11 cellular contexts compared by ENCODE assay signal in genomic region chr2:54586062-54586982, GRCh38.
A peak's percentile ranks its signal among the peaks of the same experiment; 100 is the strongest.
DNase-seq lines count a peak whose midpoint lies in the region; ATAC-seq, FAIRE-seq and TF ChIP-seq lines count a peak whose summit lies in the region.
"Had no signal": no experiment of that assay in that cellular context is flagged by ENCODE, and none has a peak within 500 bp of the region (broad histone marks: within the 10 kb centered on the region; RNA-seq: fewer than 3 reads in every experiment).

No MANE protein-coding gene starts in this region.

- BruUV-seq in HepG2 (replicated peaks; lab: Mats Ljungman, UMichigan) = no TSS peak

- H3K27ac ChIP-seq in heart left ventricle = peak overlapping the region in 10 of 12 donors; percentile 4 to 78 (median 44)
- H3K27ac ChIP-seq in right atrium auricular region = no peak overlapping the region
- H3K27ac ChIP-seq in HepG2 (ENCODE audit: extremely low read length, insufficient read depth, low read length) = no peak overlapping the region
- peak overlapping the region; percentile 15 for H3K27ac ChIP-seq in vagina

- TF ChIP-seq POLR2A in heart left ventricle (IDR thresholded peaks at IDR 0.05) (no peak), HepG2 (IDR thresholded peaks at IDR 0.05; ENCODE audit: insufficient read depth in 1 of 2, low read depth in 2 of 2, low read length in 2 of 2) (no peak), vagina (IDR thresholded peaks at IDR 0.05) (no peak)

- H3K27me3 ChIP-seq in heart left ventricle = no peaks in the 10 kb centered on the region
- no peaks in the 10 kb centered on the region for H3K27me3 ChIP-seq in right atrium auricular region
- H3K27me3 ChIP-seq in HepG2 (ENCODE audit: control insufficient read depth in 1 of 2, insufficient read depth in 2 of 2, low read length in 2 of 2) = no peaks in the 10 kb centered on the region
- no peaks in the 10 kb centered on the region for H3K27me3 ChIP-seq in vagina
- H3K27me3 ChIP-seq: breast epithelium had no signal

- no peak overlapping the region for H2AFZ ChIP-seq in HepG2 (ENCODE audit: low read length)

- intact Hi-C loops in heart left ventricle (cut with DNase I) = loop anchor here in 2 of 10 donors (10.0 kb wide), 1 partner anchor 48 kb away; no protein-coding TSS in a partner anchor
- intact Hi-C loops in HepG2 (cut with micrococcal nuclease; ENCODE audit: unreplicated experiment) = no loop called here
- intact Hi-C loops in vagina (cut with DNase I) = no loop called here

- peaks cover 7% of the 10 kb centered on the region for H3K36me3 Mint-ChIP-seq in activated naive CD8-positive, alpha-beta T cell treated with anti-CD3 and anti-CD28 coated beads for 36 hours

- POLR2A ChIA-PET in HepG2 (lab: Yijun Ruan, JAX) = interaction anchor here (1.1 to 2.4 kb wide), 2 partner anchors 15 to 29 kb away, joined by 3 to 13 read pairs; no protein-coding TSS in a partner anchor

- peaks cover 86% of the 10 kb centered on the region for H3K4me1 Mint-ChIP-seq in activated naive CD8-positive, alpha-beta T cell treated with anti-CD3 and anti-CD28 coated beads for 36 hours

- H3K27ac Mint-ChIP-seq in activated naive CD8-positive, alpha-beta T cell treated with anti-CD3 and anti-CD28 coated beads for 36 hours = peak overlapping the region; percentile 90

- peak overlapping the region; percentile 72 for H3K4me3 Mint-ChIP-seq in activated naive CD8-positive, alpha-beta T cell treated with anti-CD3 and anti-CD28 coated beads for 36 hours

- no peak for FAIRE-seq in HepG2 (lab: Jason Lieb, UNC)

- H3K4me1 ChIP-seq in heart left ventricle (peaks cover 16 to 100% (median 97%) of the 10 kb centered on the region in 12 donors), right atrium auricular region (peaks cover 0 to 83% of the 10 kb centered on the region in 2 donors), HepG2 (ENCODE audit: insufficient read depth, low read length) (peaks cover 100% of the 10 kb centered on the region), vagina (peaks cover 94% of the 10 kb centered on the region)

- DNase-seq in heart left ventricle (no peak), right atrium auricular region (ENCODE audit: low spot score) (no peak), HepG2 (ENCODE audit: low spot score) (no peak), vagina (ENCODE audit: extremely low spot score in 2 of 2) (no peak), hepatic stellate cell (ENCODE audit: low spot score) (no peak), activated gamma-delta T cell (lab: John Stamatoyannopoulos, UW) (no peak), GOT3 (lab: John Stamatoyannopoulos, UW) (no peak)
- DNase-seq in activated naive CD8-positive, alpha-beta T cell treated with anti-CD3 and anti-CD28 coated beads for 36 hours = no peak
- DNase-seq: NCI-H1092, NCI-H69 had no signal

- TF ChIP-seq RAD21 in HepG2 (CRISPR knock-in tag; IDR thresholded peaks at IDR 0.05) = no peak

- ATAC-seq in heart left ventricle (peak in 1 of 4 donors; percentile 17), HepG2 (no peak)

- 29 to 42% (median 37%) methylated on average over 11 of the region's 11 CpGs for WGBS in heart left ventricle, 4 donors
- 95% methylated on average over 11 of the region's 11 CpGs for WGBS in HepG2 (ENCODE audit: low lambda C conversion rate)

- H4K20me1 ChIP-seq in HepG2 (ENCODE audit: insufficient read depth, low read length) = peaks cover 68% of the 10 kb centered on the region

- H3K79me2 ChIP-seq in HepG2 (ENCODE audit: insufficient read depth, low read length) = peaks cover 100% of the 10 kb centered on the region

- in situ Hi-C loops in HepG2 (cut with HindIII; ENCODE audit: extremely low pct_ligation_motif_present, low pct_unique_long_range_greater_than_20kb) = no loop called here

- H3K36me3 ChIP-seq in heart left ventricle (peaks cover 0 to 15% (median 0%) of the 10 kb centered on the region in 9 donors), right atrium auricular region (no peaks in the 10 kb centered on the region), HepG2 (replicated peaks in 1 of 2; ENCODE audit: control insufficient read depth in 1 of 2, insufficient read depth in 2 of 2, low read length in 2 of 2) (peaks cover 8 to 53% of the 10 kb centered on the region in 2 experiments), vagina (no peaks in the 10 kb centered on the region)
- H3K36me3 ChIP-seq: breast epithelium had no signal

- H3K4me3 ChIP-seq in heart left ventricle (no peak overlapping the region), right atrium auricular region (no peak overlapping the region), HepG2 (replicated peaks in 1 of 3; ENCODE audit: insufficient read depth in 1 of 3, low read depth in 2 of 3, low read length in 3 of 3) (no peak overlapping the region), vagina (no peak overlapping the region)
- H3K4me3 ChIP-seq: breast epithelium had no signal

- H3K4me2 ChIP-seq in HepG2 (ENCODE audit: low read depth, low read length) = no peak overlapping the region

- no peaks in the 10 kb centered on the region for H3K27me3 Mint-ChIP-seq in activated naive CD8-positive, alpha-beta T cell treated with anti-CD3 and anti-CD28 coated beads for 36 hours

- H3K9ac ChIP-seq in HepG2 (ENCODE audit: insufficient read depth, low read depth, low read length) = no peak overlapping the region

- TF ChIP-seq CTCF in heart left ventricle (IDR thresholded peaks at IDR 0.05) (no peak), right atrium auricular region (IDR thresholded peaks at IDR 0.05) (no peak), HepG2 (CRISPR knock-in tag; IDR thresholded peaks at IDR 0.05) (no peak), vagina (IDR thresholded peaks at IDR 0.05) (no peak)

- H3K9me3 Mint-ChIP-seq in activated naive CD8-positive, alpha-beta T cell treated with anti-CD3 and anti-CD28 coated beads for 36 hours = no peaks in the 10 kb centered on the region

- no peaks in the 10 kb centered on the region for H3K9me3 ChIP-seq in heart left ventricle
- no peaks in the 10 kb centered on the region for H3K9me3 ChIP-seq in right atrium auricular region
- H3K9me3 ChIP-seq in HepG2 (ENCODE audit: low read length) = no peaks in the 10 kb centered on the region
- no peaks in the 10 kb centered on the region for H3K9me3 ChIP-seq in vagina
- H3K9me3 ChIP-seq: breast epithelium had no signal

- no peak for TF ChIP-seq EP300 in HepG2 (IDR thresholded peaks at IDR 0.05; ENCODE audit: low read depth in 2 of 2, low read length in 2 of 2)
- no peak for TF ChIP-seq EP300 in HepG2 (CRISPR knock-in tag; IDR thresholded peaks at IDR 0.05; ENCODE audit: borderline replicate concordance)

- CTCF ChIA-PET in HepG2 (lab: Yijun Ruan, JAX; ENCODE audit: low intra/inter-chr PET ratio, low total read pairs) = no interaction called here

TF ChIP-seq in HepG2, 621 proteins besides CTCF, POLR2A, EP300 and RAD21:
- TF ChIP-seq RBM22 (optimal IDR thresholded peaks at IDR 0.05; ENCODE audit: low read length) (peak; percentile 83), IKZF4 (CRISPR knock-in tag; IDR thresholded peaks at IDR 0.05; ENCODE audit: borderline replicate concordance, low read depth, not compliant biosample characterization) (no peak), BCL6 (CRISPR knock-in tag; IDR thresholded peaks at IDR 0.05) (no peak), ZNF280B (CRISPR knock-in tag; IDR thresholded peaks at IDR 0.05; ENCODE audit: borderline replicate concordance) (no peak), RXRA (CRISPR knock-in tag; IDR thresholded peaks at IDR 0.05) (no peak), ZNF264 (CRISPR knock-in tag; IDR thresholded peaks at IDR 0.05) (no peak), ZNF777 (CRISPR knock-in tag; IDR thresholded peaks at IDR 0.05) (no peak)

Comparison
In these comparisons a context has a peak if more than half of its experiments do, and no peak if none do; other contexts are left out.
1. H3K27ac ChIP-seq: peak in heart left ventricle (10 of 12) and vagina (single experiment); none in right atrium auricular region (0 of 2) and HepG2 (single experiment).